ENCODE assay signal across 1 cellular context in genomic region chr3:127597020-127597771, GRCh38.
TF ChIP-seq lines count a peak whose summit lies in the region.

No MANE protein-coding gene starts in this region.

TF ChIP-seq in HepG2, 621 proteins besides CTCF, POLR2A, EP300 and RAD21:
- TF ChIP-seq MTF1 (CRISPR knock-in tag; IDR thresholded peaks at IDR 0.05) (no peak), KLF15 (CRISPR knock-in tag; IDR thresholded peaks at IDR 0.05; ENCODE audit: borderline replicate concordance) (no peak), KIAA2018 (CRISPR knock-in tag; IDR thresholded peaks at IDR 0.05; ENCODE audit: borderline replicate concordance) (0 out of 2 replicates have a peak, but pooled peaks have one; percentile 10), MED8 (CRISPR knock-in tag; IDR thresholded peaks at IDR 0.05; ENCODE audit: insufficient replicate concordance) (no peak), ZNF850 (CRISPR knock-in tag; conservative IDR thresholded peaks at IDR 0.05) (no peak), EED (CRISPR knock-in tag; IDR thresholded peaks at IDR 0.05) (no peak), ADNP (CRISPR knock-in tag; IDR thresholded peaks at IDR 0.05) (no peak), MXI1 (IDR thresholded peaks at IDR 0.05; ENCODE audit: borderline replicate concordance, low read depth, low read length) (no peak), ZBTB25 (CRISPR knock-in tag; IDR thresholded peaks at IDR 0.05) (no peak), ZNF382 (CRISPR knock-in tag; IDR thresholded peaks at IDR 0.05; ENCODE audit: borderline replicate concordance) (no peak), ZNF670 (CRISPR knock-in tag; IDR thresholded peaks at IDR 0.05; ENCODE audit: borderline replicate concordance) (0 out of 2 replicates have a peak, but pooled peaks have one; percentile 24)
